Comparison of ENCODE assay signal across 11 cellular contexts in the genomic region with DNA sequence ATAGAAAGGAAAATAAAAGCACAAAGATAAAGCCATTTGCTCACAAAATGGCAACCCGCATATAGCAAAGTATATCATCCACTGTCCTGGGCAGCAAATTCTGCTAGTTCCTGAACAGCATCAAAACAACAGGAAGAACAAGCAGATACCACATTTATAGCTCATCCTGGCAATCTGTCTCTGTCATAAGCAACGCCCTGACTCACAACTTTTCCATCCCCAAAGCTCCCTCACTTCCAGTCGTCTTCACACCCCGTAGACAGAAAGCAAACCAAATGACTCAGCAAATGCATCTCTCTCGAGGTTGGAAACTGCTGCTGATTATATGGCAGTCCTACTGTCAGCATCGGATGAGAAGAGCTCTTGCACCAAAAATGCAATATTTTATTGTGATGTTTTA.
DNase-seq lines count a peak whose midpoint lies in the region; ATAC-seq and TF ChIP-seq lines count a peak whose summit lies in the region.
"Had no signal": no experiment of that assay in that cellular context is flagged by ENCODE, and none has a peak within 500 bp of the region (broad histone marks: within the 10 kb centered on the region; RNA-seq: fewer than 3 reads in every experiment).

No MANE protein-coding gene starts in this region.

- no peaks in the 10 kb centered on the region for H3K27me3 Mint-ChIP-seq in activated naive CD8-positive, alpha-beta T cell treated with anti-CD3 and anti-CD28 coated beads, Interleukin-2, amount 50 U/mL, for 24 hours

- H3K4me1 Mint-ChIP-seq in activated naive CD8-positive, alpha-beta T cell treated with anti-CD3 and anti-CD28 coated beads, Interleukin-2, amount 50 U/mL, for 24 hours, result peaks cover 8% of the 10 kb centered on the region

- no peaks in the 10 kb centered on the region for H3K4me1 ChIP-seq in tibial nerve
- H3K4me1 ChIP-seq in gastrocnemius medialis, result no peaks in the 10 kb centered on the region
- H3K4me1 ChIP-seq: thyroid gland had no signal

- H3K27me3 ChIP-seq in tibial nerve (no peaks in the 10 kb centered on the region), gastrocnemius medialis (no peaks in the 10 kb centered on the region)
- H3K27me3 ChIP-seq: thyroid gland had no signal

- peak; percentile 86 for ATAC-seq in activated naive CD8-positive, alpha-beta T cell treated with anti-CD3 and anti-CD28 coated beads, Interleukin-2, amount 50 U/mL, for 24 hours
- ATAC-seq in GM21360 (IDR thresholded peaks at IDR 0.05; ENCODE audit: unreplicated experiment), result no peak
- ATAC-seq in HG02938 (IDR thresholded peaks at IDR 0.05; ENCODE audit: unreplicated experiment), result no peak
- ATAC-seq in gastrocnemius medialis, result no peak
- ATAC-seq: GM12878 had no signal

- no peak for TF ChIP-seq CTCF in AG10803 (conservative IDR thresholded peaks at IDR 0.05; ENCODE audit: low read length)
- no peak for TF ChIP-seq CTCF in tibial nerve (IDR thresholded peaks at IDR 0.05)
- TF ChIP-seq CTCF in gastrocnemius medialis (IDR thresholded peaks at IDR 0.05 in 4 of 5, conservative IDR thresholded peaks at IDR 0.05 in 1 of 5), result no peak

- in situ Hi-C loops in gastrocnemius medialis (cut with MboI; ENCODE audit: low sequenced_read_pairs in 4 of 4), result no loop called here

- H3K27ac ChIP-seq in tibial nerve (no peak overlapping the region), gastrocnemius medialis (no peak overlapping the region)
- H3K27ac ChIP-seq: SK-N-MC, thyroid gland had no signal

- no peaks in the 10 kb centered on the region for H3K9me3 Mint-ChIP-seq in activated naive CD8-positive, alpha-beta T cell treated with anti-CD3 and anti-CD28 coated beads, Interleukin-2, amount 50 U/mL, for 24 hours

- TF ChIP-seq POLR2A in tibial nerve (IDR thresholded peaks at IDR 0.05) (no peak), gastrocnemius medialis (IDR thresholded peaks at IDR 0.05) (no peak)

- peaks cover 2% of the 10 kb centered on the region for H3K36me3 Mint-ChIP-seq in activated naive CD8-positive, alpha-beta T cell treated with anti-CD3 and anti-CD28 coated beads, Interleukin-2, amount 50 U/mL, for 24 hours (ENCODE audit: low read depth)

- no peak overlapping the region for H3K27ac Mint-ChIP-seq in activated naive CD8-positive, alpha-beta T cell treated with anti-CD3 and anti-CD28 coated beads, Interleukin-2, amount 50 U/mL, for 24 hours

- H3K9me3 ChIP-seq in tibial nerve (no peaks in the 10 kb centered on the region), gastrocnemius medialis (no peaks in the 10 kb centered on the region)
- H3K9me3 ChIP-seq: thyroid gland had no signal

- no peak overlapping the region for H3K4me3 Mint-ChIP-seq in activated naive CD8-positive, alpha-beta T cell treated with anti-CD3 and anti-CD28 coated beads, Interleukin-2, amount 50 U/mL, for 24 hours

- intact Hi-C loops in gastrocnemius medialis (cut with DNase I; ENCODE audit: low total_unique reads), result no loop called here

- DNase-seq in AG10803 (ENCODE audit: low read depth), result peak; percentile 92
- peak; percentile 91 for DNase-seq in HT1080 (ENCODE audit: low read depth)
- peak; percentile 8 for DNase-seq in activated naive CD8-positive, alpha-beta T cell treated with anti-CD3 and anti-CD28 coated beads, Interleukin-2, amount 50 U/mL, for 24 hours
- DNase-seq in lung microvascular endothelial cell (ENCODE audit: low read depth in 2 of 2), result peak; percentile 89 to 90
- DNase-seq in tibial nerve (ENCODE audit: low spot score in 2 of 2), result no peak
- DNase-seq in gastrocnemius medialis, result no peak
- DNase-seq: thyroid gland had no signal

- WGBS in tibial nerve, 2 donors, result 69 to 70% methylated on average over 6 of the region's 6 CpGs

- no peaks in the 10 kb centered on the region for H3K36me3 ChIP-seq in tibial nerve
- H3K36me3 ChIP-seq in gastrocnemius medialis, result no peaks in the 10 kb centered on the region
- H3K36me3 ChIP-seq: thyroid gland had no signal

- no peak for TF ChIP-seq EP300 in tibial nerve (IDR thresholded peaks at IDR 0.05)

- H3K4me3 ChIP-seq in AG10803 (ENCODE audit: low read length) (no peak overlapping the region), tibial nerve (no peak overlapping the region), gastrocnemius medialis (no peak overlapping the region)
- H3K4me3 ChIP-seq: GM12878, SK-N-MC, thyroid gland had no signal

Comparison
In these comparisons a context has a peak if more than half of its experiments do, and no peak if none do; other contexts are left out.
1. DNase-seq: peak in AG10803 (single experiment), HT1080 (single experiment), activated naive CD8-positive, alpha-beta T cell treated with anti-CD3 and anti-CD28 coated beads, Interleukin-2, amount 50 U/mL, for 24 hours (single experiment) and lung microvascular endothelial cell (2 of 2); none in tibial nerve (0 of 2) and gastrocnemius medialis (0 of 2).